8 cellular contexts compared by ENCODE assay signal in genomic region chr20:62652894-62653305, GRCh38. TPM values are rescaled to one million over a fixed set of nuclear protein-coding genes. Genes with fewer than 3 reads are reported as not detected.
DNase-seq lines count a peak whose midpoint lies in the region; ATAC-seq and TF ChIP-seq lines count a peak whose summit lies in the region.

No MANE protein-coding gene starts in this region.

- H3K36me3 ChIP-seq in PC-9 (ENCODE audit: low read depth) (peaks cover 38% of the 10 kb centered on the region), rectal smooth muscle tissue (ENCODE audit: control insufficient read depth, insufficient read depth, low read length) (no peaks in the 10 kb centered on the region)

- no peak for TF ChIP-seq CTCF in C4-2B (conservative IDR thresholded peaks at IDR 0.05)
- no peak for TF ChIP-seq CTCF in PC-9 (conservative IDR thresholded peaks at IDR 0.05)
- no peak for TF ChIP-seq CTCF in foreskin fibroblast (IDR thresholded peaks at IDR 0.05; ENCODE audit: low read depth, low read length)

- no peak for ATAC-seq in HG03457 (IDR thresholded peaks at IDR 0.05; ENCODE audit: unreplicated experiment)

- H3K27ac ChIP-seq in C4-2B: peak overlapping the region; percentile 68
- peak overlapping the region; percentile 59 for H3K27ac ChIP-seq in PC-9
- H3K27ac ChIP-seq in rectal smooth muscle tissue (ENCODE audit: low read depth, low read length): peak overlapping the region; percentile 94

- no peaks in the 10 kb centered on the region for H3K9me3 ChIP-seq in PC-9 (ENCODE audit: insufficient read depth, low read depth)

- intact Hi-C loops in PC-9 (cut with micrococcal nuclease; ENCODE audit: unreplicated experiment): loop anchor here (1.0 to 5.0 kb wide), 3 partner anchors 9 to 351 kb away; partner anchors contain the start of gene ADRM1

- H3K4me1 ChIP-seq in PC-9 (replicated peaks; ENCODE audit: insufficient read depth) (peaks cover 33% of the 10 kb centered on the region), rectal smooth muscle tissue (ENCODE audit: control insufficient read depth, insufficient read depth, low read length) (peaks cover 9% of the 10 kb centered on the region)

- DNase-seq in PC-9 (no peak), foreskin fibroblast (no peak), DMS53 (lab: John Stamatoyannopoulos, UW) (no peak), glomerular visceral epithelial cell (ENCODE audit: extremely low spot score) (no peak), NCI-H1048 (lab: John Stamatoyannopoulos, UW) (no peak)

- no peak overlapping the region for H2AFZ ChIP-seq in PC-9

- CTCF ChIA-PET in PC-9 (lab: Charles Lee): no interaction called here

- peaks cover 60% of the 10 kb centered on the region; the same call in 1 of the 2 replicates for H3F3A ChIP-seq in PC-9 (ENCODE audit: insufficient read depth, low read depth)

- BruUV-seq in PC-9 (replicated peaks; lab: Mats Ljungman, UMichigan): no TSS peak

- peaks cover 93% of the 10 kb centered on the region for H4K20me1 ChIP-seq in PC-9 (ENCODE audit: insufficient read depth)

- H3K9me2 ChIP-seq in PC-9 (ENCODE audit: insufficient read depth): no peaks in the 10 kb centered on the region

- H3K27me3 ChIP-seq in PC-9 (ENCODE audit: insufficient read depth, low read depth) (no peaks in the 10 kb centered on the region), rectal smooth muscle tissue (ENCODE audit: control insufficient read depth, insufficient read depth, low read length) (no peaks in the 10 kb centered on the region)

- peak overlapping the region; percentile 64 for H3K4me2 ChIP-seq in PC-9

- peaks cover 98% of the 10 kb centered on the region for H3K79me2 ChIP-seq in PC-9 (ENCODE audit: low read depth)

- H3K4me3 ChIP-seq in PC-9 (no peak overlapping the region), foreskin fibroblast (ENCODE audit: low read depth in 1 of 2, low read length in 2 of 2) (peak overlapping the region; percentile 13 to 41), rectal smooth muscle tissue (ENCODE audit: low read length) (peak overlapping the region; percentile 42)

- H3K9ac ChIP-seq in rectal smooth muscle tissue (ENCODE audit: low read length): peak overlapping the region; percentile 35

- POLR2A ChIA-PET in PC-9 (lab: Charles Lee; ENCODE audit: unreplicated experiment): interaction anchor here (0.6 to 0.9 kb wide), 3 partner anchors 10 to 51 kb away, joined by 4 to 5 read pairs (median 4); no protein-coding TSS in a partner anchor

RNA-seq across cellular contexts. Expression of gene SLCO4A1, which starts 10.6 kb away (rescaled TPM):
- total RNA-seq in PC-9 (2021): 14.1 and 19.3 TPM in 2 replicates

RNA-seq across cellular contexts. Expression of gene NTSR1, which starts 55.7 kb away (rescaled TPM):
- 0.98 and 1.3 TPM in 2 replicates for total RNA-seq in PC-9 (2021)
